ENCODE assay signal across 35 cellular contexts in the genomic region with DNA sequence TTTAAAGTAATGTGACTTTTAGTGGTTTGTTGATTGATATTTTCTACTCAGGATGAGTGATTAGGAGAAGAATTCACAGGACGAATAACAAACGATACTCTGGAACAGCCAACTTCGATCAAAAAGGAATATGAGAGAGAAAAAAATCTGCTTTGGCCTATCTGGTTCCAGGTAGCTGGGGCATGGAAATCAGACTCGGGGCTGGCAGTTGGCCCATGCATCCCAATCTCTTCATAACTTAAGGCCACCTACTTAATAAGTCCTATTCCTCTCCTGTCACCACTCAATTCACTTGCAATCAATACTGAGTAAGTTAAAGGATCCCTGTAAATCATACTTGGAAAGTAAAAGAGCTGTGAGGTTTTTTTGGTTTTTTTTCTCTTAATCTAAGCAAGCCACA.
"Had no signal": no experiment of that assay in that cellular context is flagged by ENCODE, and none has a peak within 500 bp of the region (broad histone marks: within the 10 kb centered on the region; RNA-seq: fewer than 3 reads in every experiment).

No MANE protein-coding gene starts in this region.

- H3K4me2 ChIP-seq: KMS-11 had no signal

- H3K9ac ChIP-seq: KMS-11 had no signal

- H3K27me3 ChIP-seq: MG63 had no signal

- DNase-seq: Karpas-422, Kasumi-1, KBM-7, KG1, MG63, MM.1S, MV-4-11, NCI-H1048, NCI-H1092, NCI-H1092 treated with DMSO at 0.1 percent for 48 hours, NCI-H1105, NCI-H1105 treated with DMSO at 0.1 percent for 48 hours, NCI-H1417, NCI-H1417 treated with DMSO at 0.1 percent for 48 hours, NCI-H1436, NCI-H1436 treated with DMSO at 0.1 percent for 48 hours, NCI-H146, NCI-H1694, NCI-H1694 treated with DMSO at 0.1 percent for 48 hours, NCI-H187, NCI-H187 treated with DMSO at 0.1 percent for 48 hours, NCI-H1930, NCI-H2029, NCI-H2029 treated with DMSO at 0.1 percent for 48 hours, NCI-H2081, NCI-H2081 treated with DMSO at 0.1 percent for 48 hours, NCI-H2107, NCI-H2171, NCI-H2171 treated with DMSO at 0.1 percent for 48 hours, NCI-H2227 treated with DMSO at 0.1 percent for 48 hours, NCI-H226, NCI-H345, NCI-H446, NCI-H446 treated with DMSO at 0.1 percent for 48 hours had no signal

- H3K9me3 ChIP-seq: MG63 had no signal

- H3K4me3 ChIP-seq: MG63 had no signal

- H3K36me3 ChIP-seq: MG63 had no signal

- H3K27ac ChIP-seq: KMS-11 had no signal
